ENCODE assay signal across 18 cellular contexts in the genomic region with DNA sequence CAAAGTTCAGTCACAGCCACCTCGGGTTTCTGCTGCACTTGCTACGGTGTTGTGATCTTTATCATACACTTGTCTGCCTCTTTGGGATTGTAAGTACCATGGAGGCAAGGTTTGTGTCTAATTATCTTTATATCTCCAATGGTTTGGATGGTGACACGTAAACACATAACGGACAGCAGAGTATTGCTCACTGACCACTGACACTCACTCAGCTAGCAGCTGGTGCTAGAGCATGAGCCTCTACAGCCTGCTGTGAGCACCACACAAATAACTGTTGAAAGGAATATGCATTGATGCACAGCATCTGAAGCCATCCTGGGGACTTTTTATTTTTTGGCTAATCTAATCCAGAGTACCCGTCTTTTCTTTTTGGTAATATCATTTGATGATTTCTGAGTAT.
DNase-seq lines count a peak whose midpoint lies in the region; ATAC-seq and TF ChIP-seq lines count a peak whose summit lies in the region.
"Had no signal": no experiment of that assay in that cellular context is flagged by ENCODE, and none has a peak within 500 bp of the region (broad histone marks: within the 10 kb centered on the region; RNA-seq: fewer than 3 reads in every experiment).

No MANE protein-coding gene starts in this region.

- in situ Hi-C loops in astrocyte of the spinal cord (cut with HindIII; ENCODE audit: low sequenced_read_pairs) = no loop called here

- H3K4me3 ChIP-seq in AG10803 (ENCODE audit: low read length) (no peak overlapping the region), astrocyte of the spinal cord (ENCODE audit: low read depth, low read length) (no peak overlapping the region)

- DNase-seq in AG10803 (ENCODE audit: low read depth) (peak; percentile 28), LHCN-M2 (ENCODE audit: low read depth) (peak; percentile 82), astrocyte of the spinal cord (ENCODE audit: low read depth, low spot score) (peak; percentile 43), myocyte (ENCODE audit: low read depth) (peak; percentile 47), inferior parietal cortex (ENCODE audit: extremely low spot score) (no peak), NCI-H2227 treated with DMSO at 0.1 percent for 48 hours (lab: John Stamatoyannopoulos, UW) (no peak), amniotic stem cell (lab: John Stamatoyannopoulos, UW) (no peak)
- DNase-seq: 8988T; BE2C; CD4-positive, alpha-beta T cell; DMS153; KBM-7; NCI-H1417 treated with DMSO at 0.1 percent for 48 hours; NCI-H187 treated with DMSO at 0.1 percent for 48 hours; NCI-H345; NCI-H524 treated with DMSO at 0.1 percent for 48 hours had no signal

- no peak for TF ChIP-seq CTCF in AG10803 (conservative IDR thresholded peaks at IDR 0.05; ENCODE audit: low read length)
- no peak for TF ChIP-seq CTCF in astrocyte of the spinal cord (IDR thresholded peaks at IDR 0.05; ENCODE audit: low read depth, low read length)

- no peak for ATAC-seq in HG03025 (IDR thresholded peaks at IDR 0.05; ENCODE audit: low FRiP score, unreplicated experiment)
- ATAC-seq: Right ventricle myocardium inferior had no signal

Comparison
In these comparisons a context has a peak if more than half of its experiments do, and no peak if none do; other contexts are left out.
1. DNase-seq: peak in AG10803 (single experiment), LHCN-M2 (single experiment), astrocyte of the spinal cord (single experiment) and myocyte (single experiment); none in inferior parietal cortex (single experiment), NCI-H2227 treated with DMSO at 0.1 percent for 48 hours (single experiment) and amniotic stem cell (single experiment).